In genomic region chr6:52522151-52522626, GRCh38 we compare ENCODE assay signal across 11 cellular contexts. TPM values are rescaled to one million over a fixed set of nuclear protein-coding genes. Genes with fewer than 3 reads are reported as not detected.
DNase-seq lines count a peak whose midpoint lies in the region; ATAC-seq, FAIRE-seq and TF ChIP-seq lines count a peak whose summit lies in the region.
"Had no signal": no experiment of that assay in that cellular context is flagged by ENCODE, and none has a peak within 500 bp of the region (broad histone marks: within the 10 kb centered on the region; RNA-seq: fewer than 3 reads in every experiment).

No MANE protein-coding gene starts in this region.

- DNase-seq in Panc1 (ENCODE audit: low read depth, low spot score), result no peak
- peak; percentile 93 for DNase-seq in fibroblast of mammary gland (ENCODE audit: low read depth)
- DNase-seq in myocyte (ENCODE audit: low read depth), result peak; percentile 45
- no peak for DNase-seq in T-helper 1 cell
- DNase-seq in RKO (ENCODE audit: low spot score), result no peak
- DNase-seq: ACHN; activated CD4-positive, alpha-beta T cell treated with anti-CD3 and anti-CD28 coated beads for 1 hour; pancreas had no signal

- peak overlapping the region; percentile 87 for H3K27ac ChIP-seq in Panc1 (ENCODE audit: low read length)

- FAIRE-seq in A204.1 (lab: Jason Lieb, UNC), result peak; percentile 47
- FAIRE-seq: pancreas had no signal

- intact Hi-C loops in Panc1 (cut with micrococcal nuclease; ENCODE audit: unreplicated experiment), result no loop called here

- CTCF ChIA-PET in Panc1 (lab: Charles Lee), result no interaction called here

- H3K4me3 ChIP-seq in Panc1 (ENCODE audit: low read depth in 2 of 2, low read length in 2 of 2) (peak overlapping the region in 1 of 2 experiments; percentile 24; a peak in 1 of 4 replicates), fibroblast of mammary gland (ENCODE audit: control insufficient read depth, low read depth, low read length) (no peak overlapping the region)
- H3K4me3 ChIP-seq: pancreas had no signal

- H3K36me3 ChIP-seq in Panc1 (ENCODE audit: control insufficient read depth, insufficient read depth, low read length), result no peaks in the 10 kb centered on the region
- H3K36me3 ChIP-seq: pancreas had no signal

- in situ Hi-C loops in Panc1 (cut with HindIII; ENCODE audit: low pct_unique_long_range_greater_than_20kb, low sequenced_read_pairs), result no loop called here

- H3K9me3 ChIP-seq in Panc1 (ENCODE audit: control insufficient read depth, insufficient read depth, low read depth, low read length), result no peaks in the 10 kb centered on the region
- H3K9me3 ChIP-seq: pancreas had no signal

- H3K4me1 ChIP-seq in Panc1 (ENCODE audit: control insufficient read depth, insufficient read depth, low read length), result peaks cover 58% of the 10 kb centered on the region

- ATAC-seq in Panc1 (peak; percentile 69), HG03520 (IDR thresholded peaks at IDR 0.05; ENCODE audit: unreplicated experiment) (no peak), GM21423 (IDR thresholded peaks at IDR 0.05; ENCODE audit: unreplicated experiment) (no peak)

- POLR2A ChIA-PET in Panc1 (lab: Charles Lee), result interaction anchor here (0.5 kb wide), 1 partner anchor 99 kb away, joined by 3 read pairs; no protein-coding TSS in a partner anchor

- no peaks in the 10 kb centered on the region for H3K27me3 ChIP-seq in Panc1 (ENCODE audit: control insufficient read depth, insufficient read depth, low read length)
- H3K27me3 ChIP-seq: pancreas had no signal

- no peak for TF ChIP-seq CTCF in Panc1 (IDR thresholded peaks at IDR 0.05)
- TF ChIP-seq CTCF in fibroblast of mammary gland (conservative IDR thresholded peaks at IDR 0.05; ENCODE audit: control insufficient read depth, insufficient read depth, low read depth, low read length), result peak; percentile 5

- BruUV-seq in Panc1 (replicated peaks; lab: Mats Ljungman, UMichigan), result no TSS peak

RNA-seq across cellular contexts. Expression of gene TRAM2, which starts 54.7 kb away (rescaled TPM):
- total RNA-seq in Panc1 (2021; ENCODE audit: unreplicated experiment) (56.7 TPM), myocyte (70.0 and 81.3 TPM in 2 replicates)
- polyA plus RNA-seq in Panc1 (2012; ENCODE audit: insufficient read length), result 32.2 TPM
- 110 TPM for polyA plus RNA-seq in myocyte (2012)

Comparison
In these comparisons a context has a peak if more than half of its experiments do, and no peak if none do; other contexts are left out.
1. DNase-seq: peak in fibroblast of mammary gland (single experiment) and myocyte (single experiment); none in Panc1 (single experiment), T-helper 1 cell (0 of 5) and RKO (single experiment).